ENCODE assay signal across 12 cellular contexts in genomic region chr1:212366901-212367300, GRCh38. TPM values are rescaled to one million over a fixed set of nuclear protein-coding genes. Genes with fewer than 3 reads are reported as not detected.
DNase-seq lines count a peak whose midpoint lies in the region; ATAC-seq lines count a peak whose summit lies in the region.
"Had no signal": no experiment of that assay in that cellular context is flagged by ENCODE, and none has a peak within 500 bp of the region (broad histone marks: within the 10 kb centered on the region; RNA-seq: fewer than 3 reads in every experiment).

No MANE protein-coding gene starts in this region.

- DNase-seq in GM03348 (ENCODE audit: low spot score) (peak; percentile 31), T-helper 17 cell (no peak), fibroblast of peridontal ligament (ENCODE audit: extremely low read depth) (peak; percentile 62), renal cortical epithelial cell (ENCODE audit: low read depth) (peak; percentile 11), DMS53 treated with DMSO at 0.1 percent for 48 hours (lab: John Stamatoyannopoulos, UW; ENCODE audit: unreplicated experiment) (no peak), epidermal melanocyte (ENCODE audit: insufficient read length, low spot score) (no peak), DMS53 (lab: John Stamatoyannopoulos, UW) (no peak)
- DNase-seq: COR-L47, KG1, NCI-H187 treated with DMSO at 0.1 percent for 48 hours, NCI-H526 had no signal

- H3K4me1 Mint-ChIP-seq in T-helper 17 cell = peaks cover 7% of the 10 kb centered on the region

- no peak for ATAC-seq in T-helper 17 cell

- H3K27ac Mint-ChIP-seq in T-helper 17 cell = peak overlapping the region; percentile 57

- H3K27me3 Mint-ChIP-seq in T-helper 17 cell = no peaks in the 10 kb centered on the region

- H3K4me3 Mint-ChIP-seq in T-helper 17 cell = peak overlapping the region; percentile 12

- H3K36me3 Mint-ChIP-seq in T-helper 17 cell (ENCODE audit: low read depth) = peaks cover 10% of the 10 kb centered on the region

- H3K9me3 ChIP-seq in T-helper 17 cell (ENCODE audit: control insufficient read depth, low read length, poor library complexity, severe bottlenecking) = no peaks in the 10 kb centered on the region
- H3K9me3 ChIP-seq: ascending aorta had no signal

RNA-seq across cellular contexts. Expression of gene PACC1, which starts 47.8 kb away (rescaled TPM):
- total RNA-seq in T-helper 17 cell = 1 to 10 TPM; 4.7 to 8.2 TPM
- 9.7 and 21.2 TPM in 2 replicates for total RNA-seq in renal cortical epithelial cell

Comparison
In these comparisons a context has a peak if more than half of its experiments do, and no peak if none do; other contexts are left out.
1. DNase-seq: peak in GM03348 (single experiment), fibroblast of peridontal ligament (single experiment) and renal cortical epithelial cell (single experiment); none in T-helper 17 cell (0 of 3), DMS53 treated with DMSO at 0.1 percent for 48 hours (single experiment), epidermal melanocyte (single experiment) and DMS53 (single experiment).